Comparison of ENCODE assay signal across 8 cellular contexts in the genomic region with DNA sequence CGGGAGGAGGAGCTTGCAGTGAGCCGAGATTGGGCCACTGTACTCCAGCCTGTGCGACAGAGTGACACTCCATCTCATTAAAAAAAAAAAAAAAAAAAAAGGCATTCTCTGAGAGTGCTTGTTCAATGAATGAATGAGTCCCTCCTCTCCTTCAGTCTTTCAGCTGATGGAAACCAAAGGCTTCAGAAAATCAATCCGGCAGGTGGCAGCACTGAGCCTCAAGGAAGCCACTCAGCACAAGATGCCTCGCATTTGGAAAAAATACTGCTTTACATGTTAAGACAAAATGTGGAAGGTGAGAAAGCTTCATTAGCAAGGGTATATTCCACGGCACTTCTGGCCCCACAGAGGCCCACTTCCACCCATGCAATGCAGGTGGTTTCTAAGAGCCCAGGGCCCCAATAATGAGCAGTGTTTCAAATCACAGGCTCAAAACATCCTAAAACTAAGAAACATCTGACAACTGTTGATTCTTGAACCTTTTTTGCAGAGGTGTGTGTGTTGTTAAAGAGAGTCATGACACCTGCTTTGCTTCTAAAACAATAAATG. TPM values are rescaled to one million over a fixed set of nuclear protein-coding genes. Genes with fewer than 3 reads are reported as not detected.
DNase-seq lines count a peak whose midpoint lies in the region; ATAC-seq and TF ChIP-seq lines count a peak whose summit lies in the region.

No MANE protein-coding gene starts in this region.

- no peak for TF ChIP-seq POLR2A in HCT116 (IDR thresholded peaks at IDR 0.05; ENCODE audit: borderline replicate concordance, extremely low read depth, insufficient read depth, insufficient read length)

- peaks cover 22 to 34% of the 10 kb centered on the region in 2 experiments; a peak in 3 of 4 replicates for H3K36me3 ChIP-seq in HCT116 (ENCODE audit: control insufficient read depth in 1 of 2, insufficient read depth in 2 of 2, low read length in 2 of 2)

- TF ChIP-seq RAD21 in HCT116 (IDR thresholded peaks at IDR 0.05; ENCODE audit: low read depth) = peak; percentile 84

- H3K9me2 ChIP-seq in HCT116 (ENCODE audit: insufficient read depth) = no peaks in the 10 kb centered on the region

- peak; percentile 90 for ATAC-seq in HCT116
- no peak for ATAC-seq in GM21447 (IDR thresholded peaks at IDR 0.05; ENCODE audit: unreplicated experiment)

- H3K4me1 ChIP-seq in HCT116 (ENCODE audit: control insufficient read depth in 1 of 2, insufficient read depth in 2 of 2, low read length in 2 of 2) = no peaks in the 10 kb centered on the region

- H4K20me1 ChIP-seq in HCT116 (ENCODE audit: insufficient read depth) = no peaks in the 10 kb centered on the region; the same call in 1 of the 2 replicates

- no peaks in the 10 kb centered on the region for H3K9me3 ChIP-seq in HCT116 (ENCODE audit: control insufficient read depth in 1 of 2, insufficient read depth in 1 of 2, low read depth in 1 of 2, low read length in 2 of 2)

- H3K27ac ChIP-seq in HCT116 (ENCODE audit: low read depth, low read length) = peak overlapping the region; percentile 10; the same call in 1 of the 2 replicates

- H3K9ac ChIP-seq in HCT116 (ENCODE audit: low read length) = no peak overlapping the region

- no peak overlapping the region for H3K4me2 ChIP-seq in HCT116 (ENCODE audit: low read length)

- POLR2A ChIA-PET in HCT116 (lab: Charles Lee) = interaction anchor here (0.7 to 1.8 kb wide), 4 partner anchors 13 to 74 kb away, joined by 3 to 4 read pairs (median 4); no protein-coding TSS in a partner anchor

- RAD21 ChIA-PET in HCT116 (lab: Charles Lee; ENCODE audit: low non-redundant PET in 1 of 2, low total read pairs in 2 of 2, uncharacterized antibody in 2 of 2, unreplicated experiment in 2 of 2) = interaction anchor here (0.7 to 1.1 kb wide), 4 partner anchors 15 to 73 kb away, joined by 3 to 6 read pairs (median 4); no protein-coding TSS in a partner anchor

- CTCF ChIA-PET in HCT116 (lab: Charles Lee) = interaction anchor here (0.6 to 2.3 kb wide), 23 partner anchors 9 to 193 kb away, joined by 3 to 13 read pairs (median 4); a partner anchor contains a TSS

- no TSS peak for BruUV-seq in HCT116 (replicated peaks; lab: Mats Ljungman, UMichigan)

- peak; percentile 86 to 94 (median 88) for TF ChIP-seq CTCF in HCT116 (IDR thresholded peaks at IDR 0.05 in 2 of 3, conservative IDR thresholded peaks at IDR 0.05 in 1 of 3; ENCODE audit: borderline replicate concordance in 1 of 3, insufficient read depth in 1 of 3, low read depth in 2 of 3, low read length in 2 of 3)

- no peak overlapping the region for H2AFZ ChIP-seq in HCT116 (ENCODE audit: low read depth, low read length, poor library complexity, severe bottlenecking)

- no peaks in the 10 kb centered on the region for H3K27me3 ChIP-seq in HCT116 (ENCODE audit: insufficient read depth, low read length)

- peak; percentile 91 for DNase-seq in Ammon's horn (ENCODE audit: low spot score)
- peak; percentile 84 for DNase-seq in HCT116 (ENCODE audit: low read depth, low spot score)
- peak; percentile 64 for DNase-seq in NCI-H510A treated with DMSO at 0.1 percent for 48 hours (lab: John Stamatoyannopoulos, UW)
- DNase-seq in activated CD4-positive, alpha-beta T cell treated with anti-CD3 and anti-CD28 coated beads for 24 hours (ENCODE audit: low read depth in 2 of 2) = peak; percentile 87 to 89
- peak; percentile 80 for DNase-seq in cerebellum (ENCODE audit: low spot score)
- DNase-seq in left kidney (ENCODE audit: low read depth, low spot score) = peak; percentile 95
- DNase-seq in stimulated activated CD4-positive, alpha-beta T cell treated with anti-CD3 and anti-CD28 coated beads, Interleukin-4, amount 100 ng/mL, for 24 hours = peak; percentile 93

- H3K79me2 ChIP-seq in HCT116 (ENCODE audit: insufficient read depth, low read length) = peaks cover 10% of the 10 kb centered on the region

- intact Hi-C loops in HCT116 (cut with micrococcal nuclease) = loop anchor here (1.0 kb wide), 2 partner anchors 81 to 89 kb away; no protein-coding TSS in a partner anchor

- H3K4me3 ChIP-seq in HCT116 (replicated peaks in 1 of 2; ENCODE audit: low read depth in 1 of 2, low read length in 2 of 2) = no peak overlapping the region

TF ChIP-seq in HCT116, 20 proteins besides CTCF, POLR2A, EP300 and RAD21:
- TF ChIP-seq CBX3 (IDR thresholded peaks at IDR 0.05; ENCODE audit: low read depth) = no peak
- TF ChIP-seq TCF7L2 (IDR thresholded peaks at IDR 0.05; ENCODE audit: borderline replicate concordance, extremely low read depth, insufficient read depth, insufficient read length) = no peak
- no peak for TF ChIP-seq JUND (IDR thresholded peaks at IDR 0.05)
- peak; percentile 64 for TF ChIP-seq YY1 (IDR thresholded peaks at IDR 0.05; ENCODE audit: extremely low read depth, insufficient replicate concordance, low read depth, low read length)
- TF ChIP-seq POLR2AphosphoS5 (IDR thresholded peaks at IDR 0.05; ENCODE audit: low read depth, low read length) = peak; percentile 15; the same call in 1 of the 2 replicates
TF ChIP-seq in HCT116: peak in this region for 2.

RNA-seq across cellular contexts. Expression of a gene that starts 33.9 kb away (rescaled TPM):
- total RNA-seq in HCT116 (2021; ENCODE audit: unreplicated experiment) (38.7 TPM), cerebellum (5.6 TPM)
- polyA plus RNA-seq in HCT116 (2012) = 31.1 and 33.4 TPM in 2 replicates

RNA-seq across cellular contexts. Expression of a gene that starts 52.1 kb away (rescaled TPM):
- total RNA-seq in HCT116 (2021; ENCODE audit: unreplicated experiment) = 35.2 TPM
- polyA plus RNA-seq in HCT116 (2012) = 50.2 and 52.7 TPM in 2 replicates
- 7.0 TPM for total RNA-seq in cerebellum
